9 cellular contexts compared by ENCODE assay signal in the genomic region with DNA sequence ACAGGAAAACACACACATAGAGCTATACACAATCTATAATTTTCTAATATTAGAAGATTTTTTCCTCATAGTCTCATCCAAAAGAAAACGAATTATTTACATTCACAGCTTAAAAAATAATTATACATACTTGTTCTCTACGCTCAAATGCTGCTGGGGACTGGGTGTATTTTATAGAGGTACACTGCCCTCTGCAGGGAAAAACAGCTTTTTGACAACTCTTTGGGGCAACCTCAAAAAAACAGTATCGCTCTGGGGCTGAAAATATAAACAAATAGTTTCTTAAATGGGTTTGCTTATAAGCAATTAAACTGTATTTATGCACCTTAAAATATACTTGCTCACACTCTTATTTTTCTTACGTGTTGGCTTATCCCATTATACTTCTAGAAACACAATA.
A peak's percentile ranks its signal among the peaks of the same experiment; 100 is the strongest.
DNase-seq lines count a peak whose midpoint lies in the region; ATAC-seq and TF ChIP-seq lines count a peak whose summit lies in the region.
"Had no signal": no experiment of that assay in that cellular context is flagged by ENCODE, and none has a peak within 500 bp of the region (broad histone marks: within the 10 kb centered on the region; RNA-seq: fewer than 3 reads in every experiment).

No MANE protein-coding gene starts in this region.

- H3K4me1 Mint-ChIP-seq in glutamatergic neuron (ENCODE audit: low read depth, unreplicated experiment), result peaks cover 3% of the 10 kb centered on the region
- H3K4me1 Mint-ChIP-seq in T-cell, result no peaks in the 10 kb centered on the region

- CTCF ChIA-PET in T-cell (lab: Charles Lee), result no interaction called here

- in situ Hi-C loops in ACHN (cut with HindIII; ENCODE audit: low pct_ligation_motif_present, low pct_unique_long_range_greater_than_20kb, low sequenced_read_pairs) (no loop called here), GM13977 (cut with MboI; ENCODE audit: low pct_unique_long_range_greater_than_20kb, low sequenced_read_pairs, unreplicated experiment) (no loop called here)

- no peak for ATAC-seq in HG02970 (IDR thresholded peaks at IDR 0.05; ENCODE audit: low FRiP score, unreplicated experiment)
- ATAC-seq in HG02759 (IDR thresholded peaks at IDR 0.05; ENCODE audit: unreplicated experiment), result no peak
- ATAC-seq in T-cell (replicated peaks in 1 of 4), result no peak
- ATAC-seq in GM19452 (IDR thresholded peaks at IDR 0.05; ENCODE audit: unreplicated experiment), result no peak
- ATAC-seq: stimulated activated naive CD8-positive, alpha-beta T cell treated with anti-CD3 and anti-CD28 coated beads, Interleukin-15, Interleukin-2, amounts not matched to agents 100 U/mL and 50 U/mL, for 24 hours had no signal

- DNase-seq in ACHN (peak; percentile 21), GM13977 (ENCODE audit: low spot score) (peak; percentile 26), RPMI8226 (peak; percentile 31), glutamatergic neuron (no peak), T-cell (no peak)
- DNase-seq: stimulated activated naive CD8-positive, alpha-beta T cell treated with anti-CD3 and anti-CD28 coated beads, Interleukin-15, Interleukin-2, amounts not matched to agents 100 U/mL and 50 U/mL, for 24 hours had no signal

- TF ChIP-seq CTCF in GM13977 (IDR thresholded peaks at IDR 0.05; ENCODE audit: extremely low read depth, insufficient read depth, missing control alignments), result peak; percentile 27
- TF ChIP-seq CTCF in glutamatergic neuron (IDR thresholded peaks at IDR 0.05; ENCODE audit: partially characterized antibody, unreplicated experiment), result peak; percentile 42

- H3K27me3 Mint-ChIP-seq in glutamatergic neuron (ENCODE audit: unreplicated experiment) (no peaks in the 10 kb centered on the region), T-cell (peaks cover 4% of the 10 kb centered on the region in 2 donors)

- H3K27ac Mint-ChIP-seq in glutamatergic neuron (ENCODE audit: unreplicated experiment) (no peak overlapping the region), T-cell (no peak overlapping the region)

- no peak overlapping the region for H3K4me3 Mint-ChIP-seq in glutamatergic neuron (ENCODE audit: unreplicated experiment)
- H3K4me3 Mint-ChIP-seq in T-cell, result no peak overlapping the region

- POLR2A ChIA-PET in T-cell (lab: Charles Lee), result no interaction called here

- H3K9me3 Mint-ChIP-seq in glutamatergic neuron (ENCODE audit: unreplicated experiment) (no peaks in the 10 kb centered on the region), T-cell (no peaks in the 10 kb centered on the region)

- no peaks in the 10 kb centered on the region for H3K36me3 Mint-ChIP-seq in glutamatergic neuron (ENCODE audit: unreplicated experiment)
- H3K36me3 Mint-ChIP-seq in T-cell, result no peaks in the 10 kb centered on the region

Comparison
In these comparisons a context has a peak if more than half of its experiments do, and no peak if none do; other contexts are left out.
1. DNase-seq: peak in ACHN (single experiment), GM13977 (single experiment) and RPMI8226 (single experiment); none in glutamatergic neuron (single experiment) and T-cell (0 of 34).